ENCODE assay signal across 1 cellular context in the genomic region with DNA sequence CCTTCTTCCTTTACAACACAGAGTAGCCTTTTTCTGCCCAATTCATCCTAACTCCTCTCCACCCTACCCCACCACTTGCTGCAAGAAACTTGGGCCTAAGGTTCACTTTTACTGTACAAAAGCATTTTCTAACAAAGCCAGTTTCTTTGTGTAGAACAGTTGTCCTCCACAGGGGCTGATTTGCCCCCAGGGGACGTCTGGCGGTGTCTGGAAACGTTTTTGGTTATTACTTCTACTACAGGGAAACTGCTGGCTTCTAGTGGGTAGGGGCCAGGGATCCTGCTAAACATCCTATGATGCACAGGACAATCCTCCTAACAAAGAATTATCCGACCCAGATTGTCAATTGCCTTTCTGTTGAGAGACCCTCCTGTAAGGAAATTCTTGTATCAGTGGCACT.
TF ChIP-seq lines count a peak whose summit lies in the region.

No MANE protein-coding gene starts in this region.

TF ChIP-seq in SK-N-SH, 30 proteins besides CTCF, POLR2A, EP300 and RAD21 (continued from another document):
- TF ChIP-seq, protein P1, sequence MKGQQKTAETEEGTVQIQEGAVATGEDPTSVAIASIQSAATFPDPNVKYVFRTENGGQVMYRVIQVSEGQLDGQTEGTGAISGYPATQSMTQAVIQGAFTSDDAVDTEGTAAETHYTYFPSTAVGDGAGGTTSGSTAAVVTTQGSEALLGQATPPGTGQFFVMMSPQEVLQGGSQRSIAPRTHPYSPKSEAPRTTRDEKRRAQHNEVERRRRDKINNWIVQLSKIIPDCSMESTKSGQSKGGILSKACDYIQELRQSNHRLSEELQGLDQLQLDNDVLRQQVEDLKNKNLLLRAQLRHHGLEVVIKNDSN (IDR thresholded peaks at IDR 0.05; ENCODE audit: borderline replicate concordance, low read depth) = no peak
